In genomic region chr16:10942352-10943297, GRCh38 we compare ENCODE assay signal across 8 cellular contexts. TPM values are rescaled to one million over a fixed set of nuclear protein-coding genes. Genes with fewer than 3 reads are reported as not detected.
DNase-seq lines count a peak whose midpoint lies in the region; ATAC-seq and TF ChIP-seq lines count a peak whose summit lies in the region.

Gene DEXI, minus strand, starts transcription at chr16:10942468. Its CDS starts 463 bp downstream, at chr16:10942005.

- H3K27me3 ChIP-seq in DND-41 (ENCODE audit: insufficient read depth, low read length, poor library complexity): no peaks in the 10 kb centered on the region
- no peaks in the 10 kb centered on the region for H3K27me3 ChIP-seq in Karpas-422 (ENCODE audit: low read length)

- H3K9me3 Mint-ChIP-seq in activated T-helper 2 cell treated with anti-CD3 and anti-CD28 coated beads, Interferon-gamma antibody, Interleukin-2, Interleukin-4, amounts not matched to agents 10 μg/mL and 5 μg/mL and 100 μg/mL, durations not matched to agents 14 hours and 24 hours and 36 hours: no peaks in the 10 kb centered on the region
- no peaks in the 10 kb centered on the region for H3K9me3 Mint-ChIP-seq in nephron
- H3K9me3 Mint-ChIP-seq in stimulated activated naive CD8-positive, alpha-beta T cell treated with anti-CD3 and anti-CD28 coated beads, Interleukin-15, Interleukin-2, amounts not matched to agents 100 ng/mL and 50 ng/mL, for 24 hours: no peaks in the 10 kb centered on the region

- peak within 1 kb of the TSS; percentile 84 for H3K27ac Mint-ChIP-seq in activated T-helper 2 cell treated with anti-CD3 and anti-CD28 coated beads, Interferon-gamma antibody, Interleukin-2, Interleukin-4, amounts not matched to agents 10 μg/mL and 5 μg/mL and 100 μg/mL, durations not matched to agents 14 hours and 24 hours and 36 hours
- H3K27ac Mint-ChIP-seq in nephron: peak within 1 kb of the TSS; percentile 51 to 85 (median 60)
- peak within 1 kb of the TSS; percentile 86 for H3K27ac Mint-ChIP-seq in stimulated activated naive CD8-positive, alpha-beta T cell treated with anti-CD3 and anti-CD28 coated beads, Interleukin-15, Interleukin-2, amounts not matched to agents 100 ng/mL and 50 ng/mL, for 24 hours

- H3K4me3 Mint-ChIP-seq in activated T-helper 2 cell treated with anti-CD3 and anti-CD28 coated beads, Interferon-gamma antibody, Interleukin-2, Interleukin-4, amounts not matched to agents 10 μg/mL and 5 μg/mL and 100 μg/mL, durations not matched to agents 14 hours and 24 hours and 36 hours (ENCODE audit: low read depth): peak within 1 kb of the TSS; percentile 93
- H3K4me3 Mint-ChIP-seq in nephron: peak within 1 kb of the TSS; percentile 95 to 98 (median 97)
- peak within 1 kb of the TSS; percentile 93 for H3K4me3 Mint-ChIP-seq in stimulated activated naive CD8-positive, alpha-beta T cell treated with anti-CD3 and anti-CD28 coated beads, Interleukin-15, Interleukin-2, amounts not matched to agents 100 ng/mL and 50 ng/mL, for 24 hours

- ATAC-seq in DND-41 (ENCODE audit: insufficient read depth, low read depth) (peak; percentile 84), GM21786 (IDR thresholded peaks at IDR 0.05; ENCODE audit: unreplicated experiment) (peak; percentile 49)

- H3K27ac ChIP-seq in DND-41 (ENCODE audit: low read length): peak within 1 kb of the TSS; percentile 66
- peak within 1 kb of the TSS; percentile 91 for H3K27ac ChIP-seq in Karpas-422 (ENCODE audit: low read length)

- TF ChIP-seq CTCF in DND-41 (IDR thresholded peaks at IDR 0.05; ENCODE audit: borderline replicate concordance, extremely low read depth, low read length, poor library complexity, severe bottlenecking): no peak
- TF ChIP-seq CTCF in nephron (IDR thresholded peaks at IDR 0.05; ENCODE audit: unreplicated experiment in 3 of 3): peak in 2 of 3 experiments; percentile 16

- H3K27me3 Mint-ChIP-seq in activated T-helper 2 cell treated with anti-CD3 and anti-CD28 coated beads, Interferon-gamma antibody, Interleukin-2, Interleukin-4, amounts not matched to agents 10 μg/mL and 5 μg/mL and 100 μg/mL, durations not matched to agents 14 hours and 24 hours and 36 hours (ENCODE audit: low read depth): no peaks in the 10 kb centered on the region
- H3K27me3 Mint-ChIP-seq in nephron (ENCODE audit: low read depth): no peaks in the 10 kb centered on the region
- no peaks in the 10 kb centered on the region for H3K27me3 Mint-ChIP-seq in stimulated activated naive CD8-positive, alpha-beta T cell treated with anti-CD3 and anti-CD28 coated beads, Interleukin-15, Interleukin-2, amounts not matched to agents 100 ng/mL and 50 ng/mL, for 24 hours

- H3K4me2 ChIP-seq in DND-41 (ENCODE audit: insufficient read depth, low read length) (peak within 1 kb of the TSS; percentile 98), Karpas-422 (ENCODE audit: low read depth, low read length, poor library complexity, severe bottlenecking) (peak within 1 kb of the TSS; percentile 100)

- H3K9me3 ChIP-seq in DND-41 (ENCODE audit: insufficient read depth, low read length, severe bottlenecking): no peaks in the 10 kb centered on the region
- no peaks in the 10 kb centered on the region for H3K9me3 ChIP-seq in Karpas-422 (ENCODE audit: low read length)

- DNase-seq in DND-41: peak; percentile 95
- DNase-seq in Karpas-422: peak; percentile 97
- peak; percentile 85 for DNase-seq in RPMI7951 (ENCODE audit: low read depth)
- DNase-seq in activated T-helper 2 cell treated with anti-CD3 and anti-CD28 coated beads, Interferon-gamma antibody, Interleukin-2, Interleukin-4, amounts not matched to agents 10 μg/mL and 5 μg/mL and 100 μg/mL, durations not matched to agents 14 hours and 24 hours and 36 hours (ENCODE audit: low spot score): peak; percentile 94
- DNase-seq in fibroblast of peridontal ligament (ENCODE audit: extremely low read depth): peak; percentile 81

- peaks cover 83% of the 10 kb centered on the region for H3K4me1 ChIP-seq in DND-41 (ENCODE audit: insufficient read depth, low read length)
- H3K4me1 ChIP-seq in Karpas-422 (ENCODE audit: low read length): peaks cover 63% of the 10 kb centered on the region

- peak within 1 kb of the TSS; percentile 50 for H3K9ac ChIP-seq in DND-41 (ENCODE audit: low read depth, low read length)
- H3K9ac ChIP-seq in Karpas-422 (ENCODE audit: low read length): peak within 1 kb of the TSS; percentile 96

- peak within 1 kb of the TSS; percentile 46 to 78; a peak in 3 of 4 replicates for H3K4me3 ChIP-seq in DND-41 (ENCODE audit: low read depth in 1 of 2, low read length in 2 of 2)
- H3K4me3 ChIP-seq in Karpas-422 (ENCODE audit: low read length): peak within 1 kb of the TSS; percentile 98

- peaks cover 59% of the 10 kb centered on the region for H3K4me1 Mint-ChIP-seq in activated T-helper 2 cell treated with anti-CD3 and anti-CD28 coated beads, Interferon-gamma antibody, Interleukin-2, Interleukin-4, amounts not matched to agents 10 μg/mL and 5 μg/mL and 100 μg/mL, durations not matched to agents 14 hours and 24 hours and 36 hours (ENCODE audit: low read depth)
- H3K4me1 Mint-ChIP-seq in nephron: peaks cover 70% of the 10 kb centered on the region
- peaks cover 79% of the 10 kb centered on the region for H3K4me1 Mint-ChIP-seq in stimulated activated naive CD8-positive, alpha-beta T cell treated with anti-CD3 and anti-CD28 coated beads, Interleukin-15, Interleukin-2, amounts not matched to agents 100 ng/mL and 50 ng/mL, for 24 hours (ENCODE audit: low read depth)

- peaks cover 25% of the 10 kb centered on the region for H3K36me3 ChIP-seq in DND-41 (ENCODE audit: insufficient read depth, low read length)
- peaks cover 12% of the 10 kb centered on the region; the same call in 1 of the 2 replicates for H3K36me3 ChIP-seq in Karpas-422 (ENCODE audit: insufficient read depth, low read length)

- H4K20me1 ChIP-seq in DND-41 (ENCODE audit: insufficient read depth, low read length): peaks cover 58% of the 10 kb centered on the region
- peaks cover 30% of the 10 kb centered on the region for H4K20me1 ChIP-seq in Karpas-422 (ENCODE audit: insufficient read depth, low read depth, low read length)

- peaks cover 31% of the 10 kb centered on the region for H3K36me3 Mint-ChIP-seq in activated T-helper 2 cell treated with anti-CD3 and anti-CD28 coated beads, Interferon-gamma antibody, Interleukin-2, Interleukin-4, amounts not matched to agents 10 μg/mL and 5 μg/mL and 100 μg/mL, durations not matched to agents 14 hours and 24 hours and 36 hours (ENCODE audit: low read depth)
- H3K36me3 Mint-ChIP-seq in nephron (ENCODE audit: low read depth): peaks cover 13% of the 10 kb centered on the region
- peaks cover 27% of the 10 kb centered on the region for H3K36me3 Mint-ChIP-seq in stimulated activated naive CD8-positive, alpha-beta T cell treated with anti-CD3 and anti-CD28 coated beads, Interleukin-15, Interleukin-2, amounts not matched to agents 100 ng/mL and 50 ng/mL, for 24 hours (ENCODE audit: low read depth)

- H2AFZ ChIP-seq in DND-41 (ENCODE audit: low read depth, low read length) (peak within 1 kb of the TSS; percentile 88), Karpas-422 (ENCODE audit: low read length) (peak within 1 kb of the TSS; percentile 55; the same call in 1 of the 2 replicates)

- H3K79me2 ChIP-seq in DND-41 (ENCODE audit: insufficient read depth, low read length) (peaks cover 74% of the 10 kb centered on the region), Karpas-422 (ENCODE audit: low read length) (peaks cover 47% of the 10 kb centered on the region)

- intact Hi-C loops in activated T-helper 2 cell treated with anti-CD3 and anti-CD28 coated beads, Interferon-gamma antibody, Interleukin-2, Interleukin-4, amounts not matched to agents 10 μg/mL and 5 μg/mL and 100 μg/mL, durations not matched to agents 14 hours and 24 hours and 36 hours (cut with micrococcal nuclease): loop anchor here (5.0 kb wide), 3 partner anchors 855 to 1140 kb away; partner anchors contain the start of genes GSPT1 and ZC3H7A

- H3K9me2 ChIP-seq in Karpas-422 (replicated peaks; ENCODE audit: insufficient read depth, low read length): no peaks in the 10 kb centered on the region

RNA-seq across cellular contexts. Expression of gene DEXI, which starts in this region (rescaled TPM):
- total RNA-seq in Karpas-422 (2014; rRNA removed; shearing (Covaris generic); ENCODE audit: low replicate concordance): 40.7 and 59.7 TPM in 2 replicates
- 39.4 and 44.8 TPM in 2 replicates for total RNA-seq in RPMI7951 (2014; rRNA removed; shearing (Covaris generic))
- 38.5 and 38.7 TPM in 2 replicates for total RNA-seq in activated T-helper 2 cell treated with anti-CD3 and anti-CD28 coated beads, Interferon-gamma antibody, Interleukin-2, Interleukin-4, amounts not matched to agents 10 μg/mL and 5 μg/mL and 100 μg/mL, durations not matched to agents 14 hours and 24 hours and 36 hours

Comparison
In these comparisons a context has a peak if more than half of its experiments do, and no peak if none do; other contexts are left out.
1. Peak in every context shown above with its lines: DNase-seq, ATAC-seq, H3K4me3 ChIP-seq and H3K27ac ChIP-seq.